Comparison of ENCODE assay signal across 1 cellular context in the genomic region with DNA sequence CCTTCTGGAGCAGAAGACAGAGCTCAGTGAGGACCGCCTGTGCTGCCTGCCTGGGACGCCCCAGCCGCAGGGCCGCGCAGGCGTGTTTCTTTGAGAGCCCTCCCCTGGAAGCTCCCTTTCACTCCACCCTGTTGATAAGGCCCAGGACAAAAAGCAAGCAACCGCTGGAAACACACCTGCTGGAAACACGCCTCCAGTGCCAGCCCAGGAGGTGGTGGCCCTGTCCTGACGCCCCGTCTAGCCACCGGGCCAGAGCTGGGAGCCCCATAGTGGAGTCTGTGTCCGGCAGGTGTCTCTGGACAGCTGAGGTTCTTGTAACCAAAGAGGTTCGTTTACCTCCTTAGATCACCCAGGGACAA.
TF ChIP-seq lines count a peak whose summit lies in the region.

No MANE protein-coding gene starts in this region.

TF ChIP-seq in HepG2, 621 proteins besides CTCF, POLR2A, EP300 and RAD21:
- no peak for TF ChIP-seq ZFP62 (CRISPR knock-in tag; IDR thresholded peaks at IDR 0.05)
